In genomic region chr1:66346873-66347272, GRCh38 we compare ENCODE assay signal across 21 cellular contexts.
A peak's percentile ranks its signal among the peaks of the same experiment; 100 is the strongest.
DNase-seq lines count a peak whose midpoint lies in the region; ATAC-seq and TF ChIP-seq lines count a peak whose summit lies in the region.
"Had no signal": no experiment of that assay in that cellular context is flagged by ENCODE, and none has a peak within 500 bp of the region (broad histone marks: within the 10 kb centered on the region; RNA-seq: fewer than 3 reads in every experiment).

No MANE protein-coding gene starts in this region.

- ATAC-seq in activated naive CD8-positive, alpha-beta T cell treated with anti-CD3 and anti-CD28 coated beads, Interleukin-2, amount 10 ng/mL, durations not matched to agents 7 days and 5 days (ENCODE audit: low read depth) = no peak
- ATAC-seq in stimulated activated naive CD8-positive, alpha-beta T cell treated with anti-CD3 and anti-CD28 coated beads, Interleukin-15, amount 100 ng/mL, for 72 hours = no peak
- no peak for ATAC-seq in GM19351 (IDR thresholded peaks at IDR 0.05; ENCODE audit: unreplicated experiment)
- no peak for ATAC-seq in aorta (ENCODE audit: low FRiP score)
- ATAC-seq: left cardiac atrium had no signal

- no peak for TF ChIP-seq EP300 in transverse colon (IDR thresholded peaks at IDR 0.05; ENCODE audit: low read depth)

- H3K27me3 ChIP-seq in Karpas-422 (ENCODE audit: low read length) (no peaks in the 10 kb centered on the region), transverse colon (no peaks in the 10 kb centered on the region), aorta (ENCODE audit: control insufficient read depth in 1 of 2, insufficient read depth in 2 of 2, low read length in 1 of 2) (no peaks in the 10 kb centered on the region)
- H3K27me3 ChIP-seq: brain microvascular endothelial cell, thyroid gland had no signal

- TF ChIP-seq CTCF in transverse colon (IDR thresholded peaks at IDR 0.05) = no peak

- H4K20me1 ChIP-seq in Karpas-422 (ENCODE audit: insufficient read depth, low read depth, low read length) = no peaks in the 10 kb centered on the region

- H2AFZ ChIP-seq in Karpas-422 (ENCODE audit: low read length) = no peak overlapping the region

- H3K36me3 ChIP-seq in Karpas-422 (ENCODE audit: insufficient read depth, low read length) (no peaks in the 10 kb centered on the region), transverse colon (no peaks in the 10 kb centered on the region), aorta (ENCODE audit: control insufficient read depth in 1 of 2, insufficient read depth in 2 of 2, low read length in 1 of 2) (no peaks in the 10 kb centered on the region)
- H3K36me3 ChIP-seq: brain microvascular endothelial cell, thyroid gland had no signal

- H3K9me2 ChIP-seq in Karpas-422 (replicated peaks; ENCODE audit: insufficient read depth, low read length) = no peaks in the 10 kb centered on the region

- H3K9me3 Mint-ChIP-seq in activated naive CD4-positive, alpha-beta T cell treated with anti-CD3 and anti-CD28 coated beads for 36 hours = no peaks in the 10 kb centered on the region
- H3K9me3 Mint-ChIP-seq in activated naive CD4-positive, alpha-beta T cell treated with anti-CD3 and anti-CD28 coated beads, Interleukin-2, amount 10 ng/mL, durations not matched to agents 7 days and 5 days = no peaks in the 10 kb centered on the region
- H3K9me3 Mint-ChIP-seq in activated naive CD8-positive, alpha-beta T cell treated with anti-CD3 and anti-CD28 coated beads, Interleukin-2, amount 10 ng/mL, durations not matched to agents 7 days and 5 days = no peaks in the 10 kb centered on the region
- H3K9me3 Mint-ChIP-seq in stimulated activated naive CD8-positive, alpha-beta T cell treated with anti-CD3 and anti-CD28 coated beads, Interleukin-15, amount 100 ng/mL, for 72 hours = no peaks in the 10 kb centered on the region

- intact Hi-C loops in activated naive CD4-positive, alpha-beta T cell treated with anti-CD3 and anti-CD28 coated beads for 36 hours (cut with micrococcal nuclease) = loop anchor here (1.0 kb wide), 7 partner anchors 11 to 103 kb away; no protein-coding TSS in a partner anchor
- intact Hi-C loops in transverse colon (cut with DNase I; ENCODE audit: low total_unique reads) = no loop called here
- intact Hi-C loops in aorta (cut with DNase I) = no loop called here

- H3K4me3 Mint-ChIP-seq in activated naive CD4-positive, alpha-beta T cell treated with anti-CD3 and anti-CD28 coated beads for 36 hours = no peak overlapping the region
- no peak overlapping the region for H3K4me3 Mint-ChIP-seq in activated naive CD4-positive, alpha-beta T cell treated with anti-CD3 and anti-CD28 coated beads, Interleukin-2, amount 10 ng/mL, durations not matched to agents 7 days and 5 days
- peak overlapping the region; percentile 41 for H3K4me3 Mint-ChIP-seq in activated naive CD8-positive, alpha-beta T cell treated with anti-CD3 and anti-CD28 coated beads, Interleukin-2, amount 10 ng/mL, durations not matched to agents 7 days and 5 days
- H3K4me3 Mint-ChIP-seq in stimulated activated naive CD8-positive, alpha-beta T cell treated with anti-CD3 and anti-CD28 coated beads, Interleukin-15, amount 100 ng/mL, for 72 hours = peak overlapping the region; percentile 60 to 74

- CTCF ChIA-PET in activated naive CD4-positive, alpha-beta T cell treated with anti-CD3 and anti-CD28 coated beads for 36 hours (lab: Charles Lee) = interaction anchor here (0.5 to 6.8 kb wide), 17 partner anchors 13 to 104 kb away, joined by 3 to 50 read pairs (median 5); no protein-coding TSS in a partner anchor
- CTCF ChIA-PET in activated naive CD4-positive, alpha-beta T cell treated with anti-CD3 and anti-CD28 coated beads, Interleukin-2, amount 10 ng/mL, durations not matched to agents 7 days and 5 days (lab: Charles Lee) = interaction anchor here (0.6 to 6.3 kb wide), 10 partner anchors 9 to 98 kb away, joined by 3 to 30 read pairs (median 5); no protein-coding TSS in a partner anchor

- 79 to 80% methylated on average over 3 of the region's 3 CpGs for WGBS in transverse colon (ENCODE audit: low coverage in 1 of 2), 2 donors
- 93 to 94% methylated on average over 3 of the region's 3 CpGs for WGBS in aorta, 2 donors

- in situ Hi-C loops in transverse colon (cut with MboI; ENCODE audit: low pct_ligation_motif_present in 1 of 4, low pct_unique_long_range_greater_than_20kb in 1 of 4, low sequenced_read_pairs in 3 of 4) = loop anchor here in 1 of 4 donors (25.0 kb wide), 1 partner anchor 1285 kb away; no protein-coding TSS in a partner anchor

- no peak for DNase-seq in activated naive CD4-positive, alpha-beta T cell treated with anti-CD3 and anti-CD28 coated beads for 36 hours
- no peak for DNase-seq in activated naive CD4-positive, alpha-beta T cell treated with anti-CD3 and anti-CD28 coated beads, Interleukin-2, amount 10 ng/mL, durations not matched to agents 7 days and 5 days
- no peak for DNase-seq in Karpas-422
- DNase-seq in activated naive CD8-positive, alpha-beta T cell treated with anti-CD3 and anti-CD28 coated beads, Interleukin-2, amount 10 ng/mL, durations not matched to agents 7 days and 5 days = no peak
- no peak for DNase-seq in stimulated activated naive CD8-positive, alpha-beta T cell treated with anti-CD3 and anti-CD28 coated beads, Interleukin-15, amount 100 ng/mL, for 72 hours
- DNase-seq in transverse colon = no peak
- no peak for DNase-seq in aorta
- DNase-seq: activated CD8-positive, alpha-beta memory T cell treated with anti-CD3 and anti-CD28 coated beads for 24 hours; brain microvascular endothelial cell; DMS79 treated with DMSO at 0.1 percent for 48 hours; foreskin melanocyte; left cardiac atrium; midbrain; NCI-H1048; NCI-H2029 treated with DMSO at 0.1 percent for 48 hours; NCI-H446 treated with DMSO at 0.1 percent for 48 hours; thyroid gland had no signal

- no peak overlapping the region for H3K4me2 ChIP-seq in Karpas-422 (ENCODE audit: low read depth, low read length, poor library complexity, severe bottlenecking)
- H3K4me2 ChIP-seq: smooth muscle cell had no signal

- no peaks in the 10 kb centered on the region for H3K9me3 ChIP-seq in Karpas-422 (ENCODE audit: low read length)
- H3K9me3 ChIP-seq in transverse colon = no peaks in the 10 kb centered on the region
- H3K9me3 ChIP-seq in aorta (ENCODE audit: control insufficient read depth, low read length) = no peaks in the 10 kb centered on the region
- H3K9me3 ChIP-seq: thyroid gland had no signal

- no peak for TF ChIP-seq POLR2A in transverse colon (IDR thresholded peaks at IDR 0.05)

- H3K27ac ChIP-seq in Karpas-422 (ENCODE audit: low read length) (peak overlapping the region; percentile 69), transverse colon (no peak overlapping the region), aorta (ENCODE audit: low read depth in 1 of 2, low read length in 2 of 2) (no peak overlapping the region)
- H3K27ac ChIP-seq: brain microvascular endothelial cell, epithelial cell of prostate, HL-60, thyroid gland had no signal

- POLR2A ChIA-PET in activated naive CD8-positive, alpha-beta T cell treated with anti-CD3 and anti-CD28 coated beads, Interleukin-2, amount 10 ng/mL, durations not matched to agents 7 days and 5 days (lab: Charles Lee) = interaction anchor here (0.9 to 1.3 kb wide), 5 partner anchors 10 to 72 kb away, joined by 3 to 4 read pairs (median 3); no protein-coding TSS in a partner anchor

- H3K4me3 ChIP-seq in Karpas-422 (ENCODE audit: low read length) (no peak overlapping the region), transverse colon (no peak overlapping the region), aorta (ENCODE audit: low read length in 2 of 2) (no peak overlapping the region)
- H3K4me3 ChIP-seq: smooth muscle cell, thyroid gland had no signal

- peaks cover 87% of the 10 kb centered on the region for H3K4me1 Mint-ChIP-seq in activated naive CD4-positive, alpha-beta T cell treated with anti-CD3 and anti-CD28 coated beads for 36 hours (ENCODE audit: low read depth)
- peaks cover 90% of the 10 kb centered on the region for H3K4me1 Mint-ChIP-seq in activated naive CD4-positive, alpha-beta T cell treated with anti-CD3 and anti-CD28 coated beads, Interleukin-2, amount 10 ng/mL, durations not matched to agents 7 days and 5 days
- peaks cover 74% of the 10 kb centered on the region for H3K4me1 Mint-ChIP-seq in activated naive CD8-positive, alpha-beta T cell treated with anti-CD3 and anti-CD28 coated beads, Interleukin-2, amount 10 ng/mL, durations not matched to agents 7 days and 5 days
- H3K4me1 Mint-ChIP-seq in stimulated activated naive CD8-positive, alpha-beta T cell treated with anti-CD3 and anti-CD28 coated beads, Interleukin-15, amount 100 ng/mL, for 72 hours = peaks cover 90% of the 10 kb centered on the region

- no peaks in the 10 kb centered on the region for H3K27me3 Mint-ChIP-seq in activated naive CD4-positive, alpha-beta T cell treated with anti-CD3 and anti-CD28 coated beads for 36 hours (ENCODE audit: low read depth)
- H3K27me3 Mint-ChIP-seq in activated naive CD4-positive, alpha-beta T cell treated with anti-CD3 and anti-CD28 coated beads, Interleukin-2, amount 10 ng/mL, durations not matched to agents 7 days and 5 days = no peaks in the 10 kb centered on the region
- no peaks in the 10 kb centered on the region for H3K27me3 Mint-ChIP-seq in activated naive CD8-positive, alpha-beta T cell treated with anti-CD3 and anti-CD28 coated beads, Interleukin-2, amount 10 ng/mL, durations not matched to agents 7 days and 5 days
- H3K27me3 Mint-ChIP-seq in stimulated activated naive CD8-positive, alpha-beta T cell treated with anti-CD3 and anti-CD28 coated beads, Interleukin-15, amount 100 ng/mL, for 72 hours = no peaks in the 10 kb centered on the region

- H3K27ac Mint-ChIP-seq in activated naive CD4-positive, alpha-beta T cell treated with anti-CD3 and anti-CD28 coated beads for 36 hours = peak overlapping the region; percentile 91
- no peak overlapping the region for H3K27ac Mint-ChIP-seq in activated naive CD4-positive, alpha-beta T cell treated with anti-CD3 and anti-CD28 coated beads, Interleukin-2, amount 10 ng/mL, durations not matched to agents 7 days and 5 days
- H3K27ac Mint-ChIP-seq in activated naive CD8-positive, alpha-beta T cell treated with anti-CD3 and anti-CD28 coated beads, Interleukin-2, amount 10 ng/mL, durations not matched to agents 7 days and 5 days = peak overlapping the region; percentile 4
- H3K27ac Mint-ChIP-seq in stimulated activated naive CD8-positive, alpha-beta T cell treated with anti-CD3 and anti-CD28 coated beads, Interleukin-15, amount 100 ng/mL, for 72 hours = no peak overlapping the region

- H3K79me2 ChIP-seq in Karpas-422 (ENCODE audit: low read length) = no peaks in the 10 kb centered on the region

- H3K9ac ChIP-seq in Karpas-422 (ENCODE audit: low read length) = no peak overlapping the region

- H3K4me1 ChIP-seq in Karpas-422 (ENCODE audit: low read length) (peaks cover 71% of the 10 kb centered on the region), transverse colon (peaks cover 0 to 41% (median 15%) of the 10 kb centered on the region in 4 donors), aorta (ENCODE audit: control insufficient read depth in 1 of 2, insufficient read depth in 2 of 2, low read length in 2 of 2) (peaks cover 1 to 3% of the 10 kb centered on the region in 2 donors)

- peaks cover 9% of the 10 kb centered on the region for H3K36me3 Mint-ChIP-seq in activated naive CD4-positive, alpha-beta T cell treated with anti-CD3 and anti-CD28 coated beads for 36 hours (ENCODE audit: low read depth)
- H3K36me3 Mint-ChIP-seq in activated naive CD4-positive, alpha-beta T cell treated with anti-CD3 and anti-CD28 coated beads, Interleukin-2, amount 10 ng/mL, durations not matched to agents 7 days and 5 days = peaks cover 47% of the 10 kb centered on the region
- H3K36me3 Mint-ChIP-seq in activated naive CD8-positive, alpha-beta T cell treated with anti-CD3 and anti-CD28 coated beads, Interleukin-2, amount 10 ng/mL, durations not matched to agents 7 days and 5 days = peaks cover 20% of the 10 kb centered on the region

Comparison
In these comparisons a context has a peak if more than half of its experiments do, and no peak if none do; other contexts are left out.
1. H3K27ac Mint-ChIP-seq: peak in activated naive CD4-positive, alpha-beta T cell treated with anti-CD3 and anti-CD28 coated beads for 36 hours (single experiment) and activated naive CD8-positive, alpha-beta T cell treated with anti-CD3 and anti-CD28 coated beads, Interleukin-2, amount 10 ng/mL, durations not matched to agents 7 days and 5 days (single experiment); none in activated naive CD4-positive, alpha-beta T cell treated with anti-CD3 and anti-CD28 coated beads, Interleukin-2, amount 10 ng/mL, durations not matched to agents 7 days and 5 days (single experiment) and stimulated activated naive CD8-positive, alpha-beta T cell treated with anti-CD3 and anti-CD28 coated beads, Interleukin-15, amount 100 ng/mL, for 72 hours (0 of 2).
2. H3K4me3 Mint-ChIP-seq: peak in activated naive CD8-positive, alpha-beta T cell treated with anti-CD3 and anti-CD28 coated beads, Interleukin-2, amount 10 ng/mL, durations not matched to agents 7 days and 5 days (single experiment) and stimulated activated naive CD8-positive, alpha-beta T cell treated with anti-CD3 and anti-CD28 coated beads, Interleukin-15, amount 100 ng/mL, for 72 hours (2 of 2); none in activated naive CD4-positive, alpha-beta T cell treated with anti-CD3 and anti-CD28 coated beads for 36 hours (single experiment) and activated naive CD4-positive, alpha-beta T cell treated with anti-CD3 and anti-CD28 coated beads, Interleukin-2, amount 10 ng/mL, durations not matched to agents 7 days and 5 days (single experiment).